ENCODE assay signal across 18 cellular contexts in the genomic region with DNA sequence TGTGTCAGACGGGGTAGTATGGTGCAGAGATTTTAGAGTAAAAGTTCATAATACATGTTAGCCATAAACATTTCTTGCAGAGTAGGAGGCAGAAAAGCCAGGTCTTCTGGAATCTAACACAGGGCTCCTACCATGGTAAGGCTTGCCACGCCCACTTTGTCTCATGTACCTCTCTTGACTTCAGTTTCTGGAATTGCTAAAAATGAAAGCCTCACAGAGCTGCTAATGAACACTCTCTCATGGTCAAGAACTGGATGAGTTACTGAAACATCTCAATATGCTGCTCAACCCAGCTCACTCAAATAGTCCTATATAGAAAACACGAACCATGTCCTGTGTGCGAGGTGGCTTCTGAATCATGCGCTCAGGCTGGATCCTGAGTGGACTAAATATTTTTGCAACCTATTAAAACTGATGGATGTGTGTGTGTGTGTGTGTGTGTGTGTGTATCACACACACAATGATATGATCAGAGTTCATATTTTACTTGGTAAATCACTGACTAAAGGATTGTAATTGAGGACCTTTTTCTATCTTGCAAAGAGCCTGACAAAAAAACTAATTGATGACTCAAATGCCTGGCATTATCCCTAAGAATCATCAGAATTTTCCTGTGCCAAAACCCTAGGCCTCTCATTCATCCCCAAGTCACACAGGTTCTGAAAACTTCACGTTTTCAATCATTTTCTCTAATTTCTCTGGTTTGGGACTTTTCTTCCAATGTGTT.
"Had no signal": no experiment of that assay in that cellular context is flagged by ENCODE, and none has a peak within 500 bp of the region (broad histone marks: within the 10 kb centered on the region; RNA-seq: fewer than 3 reads in every experiment).

No MANE protein-coding gene starts in this region.

- H2AFZ ChIP-seq: neural progenitor cell had no signal

- DNase-seq: activated CD4-positive, alpha-beta T cell treated with anti-CD3 and anti-CD28 coated beads, Interleukin-2, amount 50 U/mL, for 4 hours; activated CD8-positive, alpha-beta memory T cell treated with anti-CD3 and anti-CD28 coated beads for 24 hours; activated CD8-positive, alpha-beta memory T cell treated with anti-CD3 and anti-CD28 coated beads, Interleukin-2, amount 50 U/mL, for 48 hours; activated naive CD4-positive, alpha-beta T cell treated with Interleukin-2 at 50 U/mL for 16 hours; activated naive CD8-positive, alpha-beta T cell treated with anti-CD3 and anti-CD28 coated beads for 36 hours; activated T-cell treated with anti-CD3 and anti-CD28 coated beads, Interleukin-2, amount 50 U/mL, for 4 hours; central memory CD4-positive, alpha-beta T cell; effector memory CD4-positive, alpha-beta T cell; gastrocnemius medialis; heart left ventricle; left ventricle myocardium superior; mammary epithelial cell; naive thymus-derived CD8-positive, alpha-beta T cell; spleen; stimulated activated CD4-positive, alpha-beta T cell treated with anti-CD3 and anti-CD28 coated beads, Interleukin-4, amount 100 ng/mL, for 1 hour; stimulated activated naive CD4-positive, alpha-beta T cell had no signal

- H3K27ac ChIP-seq: gastrocnemius medialis, heart left ventricle, neural progenitor cell, spleen, thoracic aorta had no signal

- H3K9ac ChIP-seq: neural progenitor cell had no signal

- H3K4me1 ChIP-seq: gastrocnemius medialis, heart left ventricle, spleen had no signal

- ATAC-seq: activated T-cell treated with anti-CD3 and anti-CD28 coated beads, Interleukin-2, amount 50 U/mL, for 4 hours; gastrocnemius medialis; heart left ventricle; left ventricle myocardium superior; naive thymus-derived CD8-positive, alpha-beta T cell had no signal

- H3K9me3 ChIP-seq: gastrocnemius medialis, thoracic aorta had no signal

- H3K36me3 ChIP-seq: gastrocnemius medialis, heart left ventricle, neural progenitor cell, spleen, thoracic aorta had no signal

- H3K4me3 ChIP-seq: gastrocnemius medialis, heart left ventricle, neural progenitor cell, spleen, thoracic aorta had no signal

- H3K27me3 ChIP-seq: gastrocnemius medialis, heart left ventricle, neural progenitor cell, spleen had no signal
